Comparison of ENCODE assay signal across 1 cellular context in genomic region chr2:150063432-150063889, GRCh38.
TF ChIP-seq lines count a peak whose summit lies in the region.

No MANE protein-coding gene starts in this region.

TF ChIP-seq in GM23338, 12 proteins besides CTCF, POLR2A, EP300 and RAD21:
- TF ChIP-seq ZNF462 (CRISPR knock-in tag; IDR thresholded peaks at IDR 0.05) (no peak), ETS1 (IDR thresholded peaks at IDR 0.05) (no peak), NANOG (IDR thresholded peaks at IDR 0.05; ENCODE audit: borderline replicate concordance) (no peak), POLR2AphosphoS5 (IDR thresholded peaks at IDR 0.05; ENCODE audit: low read depth) (no peak), CREB1 (CRISPR knock-in tag; IDR thresholded peaks at IDR 0.05; ENCODE audit: low read depth) (no peak), EZH2phosphoT487 (IDR thresholded peaks at IDR 0.05; ENCODE audit: unreplicated experiment) (no peak), STAT1 (IDR thresholded peaks at IDR 0.05; ENCODE audit: unreplicated experiment) (no peak), ZNF114 (CRISPR knock-in tag; IDR thresholded peaks at IDR 0.05) (no peak), REST (IDR thresholded peaks at IDR 0.05; ENCODE audit: unreplicated experiment) (no peak), ZNF331 (CRISPR knock-in tag; IDR thresholded peaks at IDR 0.05; ENCODE audit: low read depth) (no peak), EZH2 (IDR thresholded peaks at IDR 0.05; ENCODE audit: low read depth, unreplicated experiment) (no peak)
TF ChIP-seq in GM23338: peak in this region for 0.
